22 cellular contexts compared by ENCODE assay signal in genomic region chr17:51013322-51013721, GRCh38.
"Had no signal": no experiment of that assay in that cellular context is flagged by ENCODE, and none has a peak within 500 bp of the region (broad histone marks: within the 10 kb centered on the region; RNA-seq: fewer than 3 reads in every experiment).

No MANE protein-coding gene starts in this region.

- H3K27ac ChIP-seq: colonic mucosa, heart right ventricle, parathyroid adenoma, sigmoid colon, skin epidermis, suprapubic skin, tibial artery, upper lobe of right lung had no signal

- H3K4me3 ChIP-seq: colonic mucosa, heart right ventricle, sigmoid colon, skin epidermis, suprapubic skin, tibial artery, upper lobe of right lung had no signal

- DNase-seq: cerebellar nuclear complex; colonic mucosa; effector memory CD4-positive, alpha-beta T cell; heart right ventricle; hypothalamus; kidney glomerular epithelial cell; mammary epithelial cell; naive thymus-derived CD4-positive, alpha-beta T cell; nephron progenitor cell; sigmoid colon; stimulated activated CD4-positive, alpha-beta T cell treated with anti-CD3 and anti-CD28 coated beads, Interleukin-2, amount 100 ng/mL, for 24 hours; stimulated activated CD4-positive, alpha-beta T cell treated with anti-CD3 and anti-CD28 coated beads, Interleukin-4, amount 100 ng/mL, for 4 hours; stimulated activated naive CD4-positive, alpha-beta T cell treated with Interleukin-2 at 50 U/mL for 16 hours; tibial artery; upper lobe of right lung had no signal

- FAIRE-seq: endometrium, frontal cortex had no signal

- H3K9me3 ChIP-seq: colonic mucosa, heart right ventricle, sigmoid colon, suprapubic skin, tibial artery, upper lobe of right lung had no signal

- ATAC-seq: esophagus mucosa; heart right ventricle; left lobe of liver; naive thymus-derived CD4-positive, alpha-beta T cell; upper lobe of right lung had no signal

- H3K27me3 ChIP-seq: colonic mucosa, heart right ventricle, sigmoid colon, suprapubic skin, tibial artery, upper lobe of right lung had no signal

- H3K4me1 ChIP-seq: colonic mucosa, suprapubic skin, tibial artery had no signal

- H3K36me3 ChIP-seq: colonic mucosa had no signal
